Comparison of ENCODE assay signal across 1 cellular context in the genomic region with DNA sequence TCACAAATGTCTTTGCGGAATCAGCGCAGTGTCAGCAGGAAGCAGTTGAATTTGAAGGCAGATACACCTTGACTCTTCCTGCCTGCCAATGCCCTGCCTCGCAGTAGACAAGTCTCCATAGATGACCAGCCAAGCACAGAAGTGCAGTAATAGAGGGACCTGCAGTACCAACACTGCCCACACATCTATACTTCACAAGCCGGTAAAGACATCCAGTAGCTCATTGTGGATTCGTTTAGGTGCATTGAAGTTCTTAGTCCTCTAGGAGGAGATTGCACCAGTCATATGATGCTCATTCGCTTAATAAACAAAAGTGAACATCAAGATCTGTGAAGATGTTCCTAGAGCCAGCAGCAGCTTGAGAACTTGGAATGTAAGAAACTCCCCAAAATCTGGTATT.
TF ChIP-seq lines count a peak whose summit lies in the region.

No MANE protein-coding gene starts in this region.

TF ChIP-seq in SK-N-SH, 30 proteins besides CTCF, POLR2A, EP300 and RAD21 (continued from another document):
- TF ChIP-seq, protein P1, sequence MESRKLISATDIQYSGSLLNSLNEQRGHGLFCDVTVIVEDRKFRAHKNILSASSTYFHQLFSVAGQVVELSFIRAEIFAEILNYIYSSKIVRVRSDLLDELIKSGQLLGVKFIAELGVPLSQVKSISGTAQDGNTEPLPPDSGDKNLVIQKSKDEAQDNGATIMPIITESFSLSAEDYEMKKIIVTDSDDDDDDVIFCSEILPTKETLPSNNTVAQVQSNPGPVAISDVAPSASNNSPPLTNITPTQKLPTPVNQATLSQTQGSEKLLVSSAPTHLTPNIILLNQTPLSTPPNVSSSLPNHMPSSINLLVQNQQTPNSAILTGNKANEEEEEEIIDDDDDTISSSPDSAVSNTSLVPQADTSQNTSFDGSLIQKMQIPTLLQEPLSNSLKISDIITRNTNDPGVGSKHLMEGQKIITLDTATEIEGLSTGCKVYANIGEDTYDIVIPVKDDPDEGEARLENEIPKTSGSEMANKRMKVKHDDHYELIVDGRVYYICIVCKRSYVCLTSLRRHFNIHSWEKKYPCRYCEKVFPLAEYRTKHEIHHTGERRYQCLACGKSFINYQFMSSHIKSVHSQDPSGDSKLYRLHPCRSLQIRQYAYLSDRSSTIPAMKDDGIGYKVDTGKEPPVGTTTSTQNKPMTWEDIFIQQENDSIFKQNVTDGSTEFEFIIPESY (IDR thresholded peaks at IDR 0.05; ENCODE audit: borderline replicate concordance, low read depth), result no peak
- no peak for TF ChIP-seq EZH2phosphoT487 (IDR thresholded peaks at IDR 0.05; ENCODE audit: borderline replicate concordance, low read depth)
